In the genomic region with DNA sequence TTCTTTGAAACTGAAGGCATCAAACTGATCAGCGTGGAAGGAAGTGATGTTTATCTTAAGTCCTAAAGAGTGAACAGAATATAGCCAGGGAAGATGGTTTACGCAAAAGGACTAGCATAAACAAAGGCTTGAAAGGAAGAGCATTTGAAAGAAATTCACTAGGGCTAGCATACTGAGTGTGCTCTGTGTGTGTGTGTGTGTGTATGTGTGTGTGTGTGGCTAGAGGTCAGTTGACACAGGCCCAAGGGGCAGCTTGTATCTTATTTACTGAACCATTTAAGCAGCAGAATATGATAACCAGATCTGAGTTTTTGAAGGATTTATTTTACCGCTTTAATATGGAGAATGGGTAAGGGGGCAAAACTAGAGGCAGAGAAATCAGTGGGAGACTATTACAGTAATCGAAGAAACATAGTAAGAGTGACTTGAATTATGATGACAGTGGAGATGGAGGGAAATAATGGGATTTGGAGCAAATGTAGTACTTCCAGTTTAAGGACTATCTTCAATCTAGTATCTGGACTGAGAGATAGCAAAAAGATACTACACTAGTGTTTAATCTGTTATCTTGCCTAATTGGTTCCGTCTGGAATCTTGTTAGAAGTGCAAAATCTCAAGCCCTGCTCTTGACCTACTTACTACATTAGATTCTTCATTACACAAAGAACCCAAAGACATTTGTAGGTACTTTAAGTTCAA, we compare ENCODE assay signal across 2 cellular contexts.
TF ChIP-seq lines count a peak whose summit lies in the region.

No MANE protein-coding gene starts in this region.

TF ChIP-seq in IMR-90, 13 proteins besides CTCF, POLR2A, EP300 and RAD21 (continued from another document):
- TF ChIP-seq, protein P1, sequence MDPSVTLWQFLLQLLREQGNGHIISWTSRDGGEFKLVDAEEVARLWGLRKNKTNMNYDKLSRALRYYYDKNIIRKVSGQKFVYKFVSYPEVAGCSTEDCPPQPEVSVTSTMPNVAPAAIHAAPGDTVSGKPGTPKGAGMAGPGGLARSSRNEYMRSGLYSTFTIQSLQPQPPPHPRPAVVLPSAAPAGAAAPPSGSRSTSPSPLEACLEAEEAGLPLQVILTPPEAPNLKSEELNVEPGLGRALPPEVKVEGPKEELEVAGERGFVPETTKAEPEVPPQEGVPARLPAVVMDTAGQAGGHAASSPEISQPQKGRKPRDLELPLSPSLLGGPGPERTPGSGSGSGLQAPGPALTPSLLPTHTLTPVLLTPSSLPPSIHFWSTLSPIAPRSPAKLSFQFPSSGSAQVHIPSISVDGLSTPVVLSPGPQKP (IDR thresholded peaks at IDR 0.05; ENCODE audit: borderline replicate concordance, low read depth, low read length) = no peak
- TF ChIP-seq BHLHE40 (IDR thresholded peaks at IDR 0.05; ENCODE audit: low read depth, low read length) (no peak), FOS (IDR thresholded peaks at IDR 0.05; ENCODE audit: low read depth, low read length) (no peak), MAZ (IDR thresholded peaks at IDR 0.05; ENCODE audit: borderline replicate concordance, low read depth, low read length) (no peak), SMC3 (IDR thresholded peaks at IDR 0.05; ENCODE audit: low read depth, low read length) (no peak), MXI1 (IDR thresholded peaks at IDR 0.05; ENCODE audit: borderline replicate concordance, low read depth, low read length) (no peak), RCOR1 (IDR thresholded peaks at IDR 0.05; ENCODE audit: insufficient replicate concordance, low read length) (no peak), NFE2L2 (IDR thresholded peaks at IDR 0.05; ENCODE audit: low read depth, low read length) (no peak), CHD1 (IDR thresholded peaks at IDR 0.05; ENCODE audit: low read depth, low read length) (no peak), RFX5 (IDR thresholded peaks at IDR 0.05; ENCODE audit: low read depth, low read length) (no peak), MAFK (IDR thresholded peaks at IDR 0.05; ENCODE audit: low read depth, low read length) (no peak)
- TF ChIP-seq, protein P2, sequence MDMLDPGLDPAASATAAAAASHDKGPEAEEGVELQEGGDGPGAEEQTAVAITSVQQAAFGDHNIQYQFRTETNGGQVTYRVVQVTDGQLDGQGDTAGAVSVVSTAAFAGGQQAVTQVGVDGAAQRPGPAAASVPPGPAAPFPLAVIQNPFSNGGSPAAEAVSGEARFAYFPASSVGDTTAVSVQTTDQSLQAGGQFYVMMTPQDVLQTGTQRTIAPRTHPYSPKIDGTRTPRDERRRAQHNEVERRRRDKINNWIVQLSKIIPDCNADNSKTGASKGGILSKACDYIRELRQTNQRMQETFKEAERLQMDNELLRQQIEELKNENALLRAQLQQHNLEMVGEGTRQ (IDR thresholded peaks at IDR 0.05; ENCODE audit: low read depth, low read length) = no peak

TF ChIP-seq in SK-N-SH treated with all-trans-retinoic acid at 6 μM for 48 hours, 23 proteins besides CTCF, POLR2A, EP300 and RAD21 (continued from another document):
- TF ChIP-seq, protein P3, sequence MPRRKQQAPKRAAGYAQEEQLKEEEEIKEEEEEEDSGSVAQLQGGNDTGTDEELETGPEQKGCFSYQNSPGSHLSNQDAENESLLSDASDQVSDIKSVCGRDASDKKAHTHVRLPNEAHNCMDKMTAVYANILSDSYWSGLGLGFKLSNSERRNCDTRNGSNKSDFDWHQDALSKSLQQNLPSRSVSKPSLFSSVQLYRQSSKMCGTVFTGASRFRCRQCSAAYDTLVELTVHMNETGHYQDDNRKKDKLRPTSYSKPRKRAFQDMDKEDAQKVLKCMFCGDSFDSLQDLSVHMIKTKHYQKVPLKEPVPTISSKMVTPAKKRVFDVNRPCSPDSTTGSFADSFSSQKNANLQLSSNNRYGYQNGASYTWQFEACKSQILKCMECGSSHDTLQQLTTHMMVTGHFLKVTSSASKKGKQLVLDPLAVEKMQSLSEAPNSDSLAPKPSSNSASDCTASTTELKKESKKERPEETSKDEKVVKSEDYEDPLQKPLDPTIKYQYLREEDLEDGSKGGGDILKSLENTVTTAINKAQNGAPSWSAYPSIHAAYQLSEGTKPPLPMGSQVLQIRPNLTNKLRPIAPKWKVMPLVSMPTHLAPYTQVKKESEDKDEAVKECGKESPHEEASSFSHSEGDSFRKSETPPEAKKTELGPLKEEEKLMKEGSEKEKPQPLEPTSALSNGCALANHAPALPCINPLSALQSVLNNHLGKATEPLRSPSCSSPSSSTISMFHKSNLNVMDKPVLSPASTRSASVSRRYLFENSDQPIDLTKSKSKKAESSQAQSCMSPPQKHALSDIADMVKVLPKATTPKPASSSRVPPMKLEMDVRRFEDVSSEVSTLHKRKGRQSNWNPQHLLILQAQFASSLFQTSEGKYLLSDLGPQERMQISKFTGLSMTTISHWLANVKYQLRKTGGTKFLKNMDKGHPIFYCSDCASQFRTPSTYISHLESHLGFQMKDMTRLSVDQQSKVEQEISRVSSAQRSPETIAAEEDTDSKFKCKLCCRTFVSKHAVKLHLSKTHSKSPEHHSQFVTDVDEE (CRISPR knock-in tag; IDR thresholded peaks at IDR 0.05) = peak; percentile 82
- TF ChIP-seq ZNF8 (CRISPR knock-in tag; IDR thresholded peaks at IDR 0.05) = no peak
- TF ChIP-seq ZFP3 (CRISPR knock-in tag; IDR thresholded peaks at IDR 0.05) = no peak
- TF ChIP-seq, protein P4, sequence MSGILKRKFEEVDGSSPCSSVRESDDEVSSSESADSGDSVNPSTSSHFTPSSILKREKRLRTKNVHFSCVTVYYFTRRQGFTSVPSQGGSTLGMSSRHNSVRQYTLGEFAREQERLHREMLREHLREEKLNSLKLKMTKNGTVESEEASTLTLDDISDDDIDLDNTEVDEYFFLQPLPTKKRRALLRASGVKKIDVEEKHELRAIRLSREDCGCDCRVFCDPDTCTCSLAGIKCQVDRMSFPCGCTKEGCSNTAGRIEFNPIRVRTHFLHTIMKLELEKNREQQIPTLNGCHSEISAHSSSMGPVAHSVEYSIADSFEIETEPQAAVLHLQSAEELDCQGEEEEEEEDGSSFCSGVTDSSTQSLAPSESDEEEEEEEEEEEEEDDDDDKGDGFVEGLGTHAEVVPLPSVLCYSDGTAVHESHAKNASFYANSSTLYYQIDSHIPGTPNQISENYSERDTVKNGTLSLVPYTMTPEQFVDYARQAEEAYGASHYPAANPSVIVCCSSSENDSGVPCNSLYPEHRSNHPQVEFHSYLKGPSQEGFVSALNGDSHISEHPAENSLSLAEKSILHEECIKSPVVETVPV (CRISPR knock-in tag; IDR thresholded peaks at IDR 0.05) = 0 out of 2 replicates have a peak, but pooled peaks have one; percentile 34
- TF ChIP-seq SNAI2 (CRISPR knock-in tag; IDR thresholded peaks at IDR 0.05) = no peak
- TF ChIP-seq OSR1 (CRISPR knock-in tag; IDR thresholded peaks at IDR 0.05) = no peak
- no peak for TF ChIP-seq BACH2 (CRISPR knock-in tag; IDR thresholded peaks at IDR 0.05; ENCODE audit: borderline replicate concordance)
- TF ChIP-seq ZNF565 (CRISPR knock-in tag; conservative IDR thresholded peaks at IDR 0.05; ENCODE audit: low read depth) = 0 out of 2 replicates have a peak, but pooled peaks have one; percentile 26
- no peak for TF ChIP-seq ZFP30 (CRISPR knock-in tag; IDR thresholded peaks at IDR 0.05)
